Comparison of ENCODE assay signal across 2 cellular contexts in the genomic region with DNA sequence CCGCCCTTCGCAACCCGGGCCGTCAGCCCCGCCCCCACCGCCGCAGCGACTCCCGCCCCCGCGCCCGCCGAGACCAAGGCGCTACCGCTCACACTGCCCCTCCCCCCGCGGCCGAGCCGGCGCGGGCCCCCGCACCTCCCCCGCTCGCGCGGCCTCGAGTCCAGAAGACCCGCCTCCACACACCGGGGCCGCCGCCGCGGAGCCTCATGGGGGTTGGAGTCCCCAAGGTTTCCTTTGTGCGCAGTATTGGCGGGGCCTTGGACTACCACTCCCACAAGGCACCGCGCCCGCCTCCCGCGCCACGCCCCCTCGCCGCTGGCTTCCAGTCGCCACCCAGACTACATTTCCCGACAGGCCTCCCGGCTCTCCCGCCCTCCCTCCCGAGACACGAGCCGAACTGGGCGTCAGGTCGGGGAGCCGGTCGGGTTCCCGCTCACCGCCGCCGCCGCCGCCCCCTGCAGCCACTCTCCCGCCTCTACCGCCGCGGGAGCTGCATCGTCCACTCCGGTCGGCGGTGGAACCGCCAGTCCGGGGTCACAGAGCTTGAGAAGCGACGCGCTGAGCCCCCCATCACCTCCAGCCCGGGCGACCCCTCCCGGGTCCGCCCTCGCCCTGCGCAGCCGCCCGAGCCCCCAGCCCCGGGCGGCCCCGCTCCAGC.
TF ChIP-seq lines count a peak whose summit lies in the region.

A gene (plus strand): TSS at position 371 of the 658 bp plus-strand sequence. CDS start 336 bp downstream, outside the sequence.

TF ChIP-seq in HCT116, 20 proteins besides CTCF, POLR2A, EP300 and RAD21 (continued from another document):
- TF ChIP-seq, protein P1, sequence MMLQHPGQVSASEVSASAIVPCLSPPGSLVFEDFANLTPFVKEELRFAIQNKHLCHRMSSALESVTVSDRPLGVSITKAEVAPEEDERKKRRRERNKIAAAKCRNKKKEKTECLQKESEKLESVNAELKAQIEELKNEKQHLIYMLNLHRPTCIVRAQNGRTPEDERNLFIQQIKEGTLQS (IDR thresholded peaks at IDR 0.05): no peak
- TF ChIP-seq POLR2AphosphoS5 (IDR thresholded peaks at IDR 0.05; ENCODE audit: low read depth, low read length) (peak; percentile 66), JUND (IDR thresholded peaks at IDR 0.05) (no peak), CEBPB (IDR thresholded peaks at IDR 0.05; ENCODE audit: low read depth) (no peak), ZFX (IDR thresholded peaks at IDR 0.05) (no peak), EZH2 (IDR thresholded peaks at IDR 0.05) (no peak), SP1 (IDR thresholded peaks at IDR 0.05; ENCODE audit: low read depth) (peak; percentile 90), FOSL1 (IDR thresholded peaks at IDR 0.05; ENCODE audit: low read depth) (no peak), ZNF274 (IDR thresholded peaks at IDR 0.05; ENCODE audit: low read depth, low read length) (no peak)
- TF ChIP-seq, protein P2, sequence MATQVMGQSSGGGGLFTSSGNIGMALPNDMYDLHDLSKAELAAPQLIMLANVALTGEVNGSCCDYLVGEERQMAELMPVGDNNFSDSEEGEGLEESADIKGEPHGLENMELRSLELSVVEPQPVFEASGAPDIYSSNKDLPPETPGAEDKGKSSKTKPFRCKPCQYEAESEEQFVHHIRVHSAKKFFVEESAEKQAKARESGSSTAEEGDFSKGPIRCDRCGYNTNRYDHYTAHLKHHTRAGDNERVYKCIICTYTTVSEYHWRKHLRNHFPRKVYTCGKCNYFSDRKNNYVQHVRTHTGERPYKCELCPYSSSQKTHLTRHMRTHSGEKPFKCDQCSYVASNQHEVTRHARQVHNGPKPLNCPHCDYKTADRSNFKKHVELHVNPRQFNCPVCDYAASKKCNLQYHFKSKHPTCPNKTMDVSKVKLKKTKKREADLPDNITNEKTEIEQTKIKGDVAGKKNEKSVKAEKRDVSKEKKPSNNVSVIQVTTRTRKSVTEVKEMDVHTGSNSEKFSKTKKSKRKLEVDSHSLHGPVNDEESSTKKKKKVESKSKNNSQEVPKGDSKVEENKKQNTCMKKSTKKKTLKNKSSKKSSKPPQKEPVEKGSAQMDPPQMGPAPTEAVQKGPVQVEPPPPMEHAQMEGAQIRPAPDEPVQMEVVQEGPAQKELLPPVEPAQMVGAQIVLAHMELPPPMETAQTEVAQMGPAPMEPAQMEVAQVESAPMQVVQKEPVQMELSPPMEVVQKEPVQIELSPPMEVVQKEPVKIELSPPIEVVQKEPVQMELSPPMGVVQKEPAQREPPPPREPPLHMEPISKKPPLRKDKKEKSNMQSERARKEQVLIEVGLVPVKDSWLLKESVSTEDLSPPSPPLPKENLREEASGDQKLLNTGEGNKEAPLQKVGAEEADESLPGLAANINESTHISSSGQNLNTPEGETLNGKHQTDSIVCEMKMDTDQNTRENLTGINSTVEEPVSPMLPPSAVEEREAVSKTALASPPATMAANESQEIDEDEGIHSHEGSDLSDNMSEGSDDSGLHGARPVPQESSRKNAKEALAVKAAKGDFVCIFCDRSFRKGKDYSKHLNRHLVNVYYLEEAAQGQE (IDR thresholded peaks at IDR 0.05; ENCODE audit: low read depth): no peak
- TF ChIP-seq, protein P3, sequence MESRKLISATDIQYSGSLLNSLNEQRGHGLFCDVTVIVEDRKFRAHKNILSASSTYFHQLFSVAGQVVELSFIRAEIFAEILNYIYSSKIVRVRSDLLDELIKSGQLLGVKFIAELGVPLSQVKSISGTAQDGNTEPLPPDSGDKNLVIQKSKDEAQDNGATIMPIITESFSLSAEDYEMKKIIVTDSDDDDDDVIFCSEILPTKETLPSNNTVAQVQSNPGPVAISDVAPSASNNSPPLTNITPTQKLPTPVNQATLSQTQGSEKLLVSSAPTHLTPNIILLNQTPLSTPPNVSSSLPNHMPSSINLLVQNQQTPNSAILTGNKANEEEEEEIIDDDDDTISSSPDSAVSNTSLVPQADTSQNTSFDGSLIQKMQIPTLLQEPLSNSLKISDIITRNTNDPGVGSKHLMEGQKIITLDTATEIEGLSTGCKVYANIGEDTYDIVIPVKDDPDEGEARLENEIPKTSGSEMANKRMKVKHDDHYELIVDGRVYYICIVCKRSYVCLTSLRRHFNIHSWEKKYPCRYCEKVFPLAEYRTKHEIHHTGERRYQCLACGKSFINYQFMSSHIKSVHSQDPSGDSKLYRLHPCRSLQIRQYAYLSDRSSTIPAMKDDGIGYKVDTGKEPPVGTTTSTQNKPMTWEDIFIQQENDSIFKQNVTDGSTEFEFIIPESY (IDR thresholded peaks at IDR 0.05; ENCODE audit: extremely low read depth, insufficient replicate concordance, low read length): no peak

TF ChIP-seq in neural cell, 6 proteins besides CTCF, POLR2A, EP300 and RAD21 (continued from another document):
- peak; percentile 33 for TF ChIP-seq TAF1 (IDR thresholded peaks at IDR 0.05; ENCODE audit: low read depth)
- TF ChIP-seq MXI1 (conservative IDR thresholded peaks at IDR 0.05; ENCODE audit: poor library complexity, severe bottlenecking): peak; percentile 72
- TF ChIP-seq SMC3 (conservative IDR thresholded peaks at IDR 0.05; ENCODE audit: poor library complexity): no peak
- peak; percentile 63 for TF ChIP-seq POLR2AphosphoS5 (IDR thresholded peaks at IDR 0.05)
- TF ChIP-seq EZH2 (IDR thresholded peaks at IDR 0.05; ENCODE audit: borderline replicate concordance, insufficient read depth, low read length, poor library complexity, severe bottlenecking): no peak
